ENCODE assay signal across 10 cellular contexts in the genomic region with DNA sequence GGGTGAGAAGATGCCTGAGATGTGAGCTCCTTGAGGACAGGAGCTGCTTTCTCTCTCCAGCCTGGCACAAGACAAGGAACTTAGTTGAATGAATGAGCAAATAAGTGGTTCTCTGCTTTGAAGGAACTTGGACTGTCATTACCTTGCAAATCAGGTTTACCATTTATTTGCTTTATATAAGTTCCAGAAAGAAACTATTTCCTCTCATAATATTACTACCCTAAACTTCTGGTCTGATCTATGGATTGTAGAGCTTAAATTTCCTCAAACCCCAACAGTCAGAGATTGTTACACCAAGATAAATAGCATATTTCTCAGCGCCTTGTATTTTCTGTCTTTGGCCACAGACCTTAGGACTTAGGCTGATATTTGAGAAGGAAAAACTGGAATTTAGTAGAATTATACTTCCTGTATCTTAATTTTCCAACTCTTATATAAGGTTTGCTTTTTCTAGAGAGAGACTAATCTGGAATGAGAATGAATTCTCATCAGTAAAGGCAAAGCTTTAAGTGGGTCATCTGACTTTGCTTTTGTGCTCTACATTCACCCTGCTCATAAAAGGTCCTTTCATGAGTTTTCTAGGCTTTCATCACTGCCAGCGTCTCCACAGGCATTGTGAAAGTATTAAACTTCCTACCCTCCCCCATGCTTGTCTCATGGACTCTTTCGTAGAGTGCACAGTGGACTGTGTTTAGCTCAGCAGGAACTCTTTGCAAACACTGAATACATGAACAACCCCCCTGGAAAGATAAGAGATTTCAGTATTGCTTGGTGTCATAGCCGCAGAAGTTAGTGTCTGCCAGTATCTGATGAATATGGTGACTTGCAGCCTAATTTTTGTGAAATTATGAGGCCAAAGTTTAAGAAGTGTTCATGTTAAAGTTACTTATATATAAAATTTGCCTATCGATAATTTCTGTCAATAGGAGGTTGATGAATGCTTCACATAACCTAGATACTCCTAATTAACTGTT.
DNase-seq lines count a peak whose midpoint lies in the region; ATAC-seq and TF ChIP-seq lines count a peak whose summit lies in the region.
"Had no signal": no experiment of that assay in that cellular context is flagged by ENCODE, and none has a peak within 500 bp of the region (broad histone marks: within the 10 kb centered on the region; RNA-seq: fewer than 3 reads in every experiment).

No MANE protein-coding gene starts in this region.

- no peaks in the 10 kb centered on the region for H3K27me3 Mint-ChIP-seq in osteocyte (ENCODE audit: unreplicated experiment)
- no peaks in the 10 kb centered on the region for H3K27me3 Mint-ChIP-seq in activated naive CD4-positive, alpha-beta T cell treated with anti-CD3 and anti-CD28 coated beads for 36 hours (ENCODE audit: low read depth)
- H3K27me3 Mint-ChIP-seq: stimulated activated naive CD8-positive, alpha-beta T cell treated with anti-CD3 and anti-CD28 coated beads, Interleukin-15, Interleukin-2, amounts not matched to agents 100 ng/mL and 50 ng/mL, for 24 hours had no signal

- no peaks in the 10 kb centered on the region for H3K9me3 Mint-ChIP-seq in osteocyte (ENCODE audit: unreplicated experiment)
- no peaks in the 10 kb centered on the region for H3K9me3 Mint-ChIP-seq in activated naive CD4-positive, alpha-beta T cell treated with anti-CD3 and anti-CD28 coated beads for 36 hours
- H3K9me3 Mint-ChIP-seq: stimulated activated naive CD8-positive, alpha-beta T cell treated with anti-CD3 and anti-CD28 coated beads, Interleukin-15, Interleukin-2, amounts not matched to agents 100 ng/mL and 50 ng/mL, for 24 hours had no signal

- H3K4me1 ChIP-seq in HAP-1: peaks cover 30% of the 10 kb centered on the region
- H3K4me1 ChIP-seq in aorta (ENCODE audit: control insufficient read depth in 1 of 2, insufficient read depth in 2 of 2, low read length in 2 of 2): no peaks in the 10 kb centered on the region

- H3K27me3 ChIP-seq in HAP-1 (ENCODE audit: low read depth): no peaks in the 10 kb centered on the region
- H3K27me3 ChIP-seq in aorta (ENCODE audit: control insufficient read depth in 1 of 2, insufficient read depth in 2 of 2, low read length in 1 of 2): no peaks in the 10 kb centered on the region

- H3K36me3 Mint-ChIP-seq in osteocyte (ENCODE audit: unreplicated experiment): peaks cover 11% of the 10 kb centered on the region
- H3K36me3 Mint-ChIP-seq in activated naive CD4-positive, alpha-beta T cell treated with anti-CD3 and anti-CD28 coated beads for 36 hours (ENCODE audit: low read depth): peaks cover 7% of the 10 kb centered on the region

- H3K4me3 ChIP-seq in HAP-1 (no peak overlapping the region), fibroblast of villous mesenchyme (ENCODE audit: low read depth, low read length) (no peak overlapping the region), aorta (ENCODE audit: low read length in 2 of 2) (no peak overlapping the region)

- H3K4me1 Mint-ChIP-seq in osteocyte (ENCODE audit: unreplicated experiment): peaks cover 20% of the 10 kb centered on the region
- H3K4me1 Mint-ChIP-seq in activated naive CD4-positive, alpha-beta T cell treated with anti-CD3 and anti-CD28 coated beads for 36 hours (ENCODE audit: low read depth): peaks cover 11% of the 10 kb centered on the region

- H3K9me3 ChIP-seq in HAP-1 (no peaks in the 10 kb centered on the region), aorta (ENCODE audit: control insufficient read depth, low read length) (no peaks in the 10 kb centered on the region)

- peak overlapping the region; percentile 36 for H3K27ac Mint-ChIP-seq in osteocyte (ENCODE audit: unreplicated experiment)
- no peak overlapping the region for H3K27ac Mint-ChIP-seq in activated naive CD4-positive, alpha-beta T cell treated with anti-CD3 and anti-CD28 coated beads for 36 hours
- H3K27ac Mint-ChIP-seq: stimulated activated naive CD8-positive, alpha-beta T cell treated with anti-CD3 and anti-CD28 coated beads, Interleukin-15, Interleukin-2, amounts not matched to agents 100 ng/mL and 50 ng/mL, for 24 hours had no signal

- no peak overlapping the region for H3K27ac ChIP-seq in aorta (ENCODE audit: low read depth in 1 of 2, low read length in 2 of 2)

- WGBS in aorta, 2 donors: 73 to 77% methylated on average over 5 of the region's 5 CpGs

- CTCF ChIA-PET in activated naive CD4-positive, alpha-beta T cell treated with anti-CD3 and anti-CD28 coated beads for 36 hours (lab: Charles Lee): interaction anchor here (0.9 kb wide), 1 partner anchor 46 kb away, joined by 3 read pairs; no protein-coding TSS in a partner anchor

- TF ChIP-seq CTCF in fibroblast of villous mesenchyme (IDR thresholded peaks at IDR 0.05; ENCODE audit: insufficient read depth, low read depth, low read length) (no peak), osteocyte (IDR thresholded peaks at IDR 0.05) (no peak)

- H3K36me3 ChIP-seq in HAP-1 (replicated peaks) (peaks cover 4% of the 10 kb centered on the region), aorta (ENCODE audit: control insufficient read depth in 1 of 2, insufficient read depth in 2 of 2, low read length in 1 of 2) (peaks cover 0 to 5% of the 10 kb centered on the region in 2 donors)

- DNase-seq in HAP-1 (ENCODE audit: low spot score in 2 of 2): peak; percentile 82 to 99
- DNase-seq in SK-MEL-5 (ENCODE audit: low read depth, low spot score): peak; percentile 100
- DNase-seq in fibroblast of villous mesenchyme (ENCODE audit: low read depth): peak; percentile 91
- no peak for DNase-seq in osteocyte (ENCODE audit: extremely low spot score, unreplicated experiment)
- no peak for DNase-seq in aorta
- DNase-seq in activated naive CD4-positive, alpha-beta T cell treated with anti-CD3 and anti-CD28 coated beads for 36 hours: no peak
- DNase-seq: activated CD4-positive, alpha-beta T cell treated with anti-CD3 and anti-CD28 coated beads for 1 hour had no signal

- ATAC-seq in aorta (ENCODE audit: low FRiP score) (no peak), GM18870 (IDR thresholded peaks at IDR 0.05; ENCODE audit: unreplicated experiment) (no peak), HG03175 (IDR thresholded peaks at IDR 0.05; ENCODE audit: unreplicated experiment) (no peak)

- no peak overlapping the region for H3K4me3 Mint-ChIP-seq in osteocyte (ENCODE audit: unreplicated experiment)
- no peak overlapping the region for H3K4me3 Mint-ChIP-seq in activated naive CD4-positive, alpha-beta T cell treated with anti-CD3 and anti-CD28 coated beads for 36 hours
- H3K4me3 Mint-ChIP-seq: stimulated activated naive CD8-positive, alpha-beta T cell treated with anti-CD3 and anti-CD28 coated beads, Interleukin-15, Interleukin-2, amounts not matched to agents 100 ng/mL and 50 ng/mL, for 24 hours had no signal

- intact Hi-C loops in aorta (cut with DNase I): no loop called here
- intact Hi-C loops in activated naive CD4-positive, alpha-beta T cell treated with anti-CD3 and anti-CD28 coated beads for 36 hours (cut with micrococcal nuclease): no loop called here

- in situ Hi-C loops in HAP-1 (cut with MboI; ENCODE audit: low sequenced_read_pairs) (no loop called here), SK-MEL-5 (cut with HindIII; ENCODE audit: low pct_unique_long_range_greater_than_20kb, low sequenced_read_pairs) (no loop called here)

Comparison
In these comparisons a context has a peak if more than half of its experiments do, and no peak if none do; other contexts are left out.
1. DNase-seq: peak in HAP-1 (2 of 2), SK-MEL-5 (single experiment) and fibroblast of villous mesenchyme (single experiment); none in osteocyte (single experiment), aorta (0 of 2) and activated naive CD4-positive, alpha-beta T cell treated with anti-CD3 and anti-CD28 coated beads for 36 hours (single experiment).